In the genomic region with DNA sequence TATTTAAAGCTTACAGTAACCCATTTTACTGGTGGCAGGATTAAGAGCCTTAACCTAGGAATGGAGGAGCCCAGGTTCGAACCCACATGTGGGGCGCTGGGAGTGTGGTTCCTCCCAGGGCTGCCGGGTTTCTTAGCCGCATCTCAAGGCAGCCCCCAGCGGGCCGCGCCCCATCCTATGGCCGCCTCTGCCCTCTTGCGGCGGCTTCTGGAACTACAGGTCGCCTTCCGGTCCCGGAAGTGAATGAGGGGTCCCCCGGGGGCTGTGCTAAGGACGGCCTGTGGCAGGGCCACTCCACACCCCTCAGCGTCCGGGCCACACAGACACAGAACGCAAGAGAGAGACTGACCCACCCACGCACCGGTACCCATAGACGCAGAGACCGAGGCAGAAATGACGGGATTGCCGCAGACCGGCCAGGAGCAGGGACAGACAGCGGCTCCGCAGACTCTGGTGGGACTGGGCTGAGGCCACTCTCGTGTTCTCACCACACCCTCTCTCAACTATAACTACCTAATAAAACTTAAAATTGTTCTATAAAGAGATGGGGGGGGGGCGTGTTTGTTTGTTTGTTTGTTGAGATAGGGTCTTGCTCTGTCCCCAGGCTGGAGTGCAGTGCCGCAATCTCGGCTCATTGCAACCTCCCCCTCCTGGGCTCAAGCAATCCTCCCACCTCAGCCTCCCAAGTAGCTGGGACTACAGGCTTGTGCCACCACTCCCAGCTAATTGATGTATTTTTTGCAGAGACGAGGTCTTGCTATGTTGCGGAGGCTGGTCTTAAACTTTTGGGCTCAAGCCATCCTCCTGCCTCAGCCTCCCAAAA, we compare ENCODE assay signal across 8 cellular contexts. TPM values are rescaled to one million over a fixed set of nuclear protein-coding genes. Genes with fewer than 3 reads are reported as not detected.
A peak's percentile ranks its signal among the peaks of the same experiment; 100 is the strongest.
DNase-seq lines count a peak whose midpoint lies in the region; ATAC-seq and TF ChIP-seq lines count a peak whose summit lies in the region.
"Not testable (repeated sequence)": the region's sequence is repeated elsewhere in the genome, so short reads cannot be mapped to it uniquely, and the experiment has no call there.

No MANE protein-coding gene starts in this region.

- H3K27ac ChIP-seq in SK-N-MC, result not testable (repeated sequence)

- not testable (repeated sequence) for H3K4me3 Mint-ChIP-seq in activated naive CD4-positive, alpha-beta T cell treated with anti-CD3 and anti-CD28 coated beads for 36 hours; glutamatergic neuron (ENCODE audit: unreplicated experiment); naive thymus-derived CD8-positive, alpha-beta T cell

- not testable (repeated sequence) for H3K4me1 Mint-ChIP-seq in activated naive CD4-positive, alpha-beta T cell treated with anti-CD3 and anti-CD28 coated beads for 36 hours (ENCODE audit: low read depth); glutamatergic neuron (ENCODE audit: low read depth, unreplicated experiment); naive thymus-derived CD8-positive, alpha-beta T cell

- ATAC-seq in GM18498 (IDR thresholded peaks at IDR 0.05; ENCODE audit: unreplicated experiment), result peak; percentile 87
- peak; percentile 84 for ATAC-seq in GM21447 (IDR thresholded peaks at IDR 0.05; ENCODE audit: unreplicated experiment)
- peak; percentile 75 for ATAC-seq in HG03095 (IDR thresholded peaks at IDR 0.05; ENCODE audit: unreplicated experiment)
- peak; percentile 95 to 96 for ATAC-seq in naive thymus-derived CD8-positive, alpha-beta T cell
- peak; percentile 97 for ATAC-seq in stimulated activated naive CD8-positive, alpha-beta T cell treated with anti-CD3 and anti-CD28 coated beads, Interleukin-15, Interleukin-2, amounts not matched to agents 100 U/mL and 50 U/mL, for 24 hours

- intact Hi-C loops in activated naive CD4-positive, alpha-beta T cell treated with anti-CD3 and anti-CD28 coated beads for 36 hours (cut with micrococcal nuclease), result not testable (repeated sequence)

- H3K4me3 ChIP-seq in SK-N-MC, result peak overlapping the region; percentile 48; the same call in 1 of the 2 replicates

- DNase-seq in SK-N-MC (ENCODE audit: low read depth, low spot score); stimulated activated naive CD8-positive, alpha-beta T cell treated with anti-CD3 and anti-CD28 coated beads, Interleukin-15, Interleukin-2, amounts not matched to agents 100 U/mL and 50 U/mL, for 24 hours: not testable (repeated sequence)
- DNase-seq in activated naive CD4-positive, alpha-beta T cell treated with anti-CD3 and anti-CD28 coated beads for 36 hours, result peak; percentile 28
- DNase-seq in glutamatergic neuron, result peak; percentile 0
- peak in 7 of 10 donors; percentile 1 to 66 (median 14) for DNase-seq in naive thymus-derived CD8-positive, alpha-beta T cell

- POLR2A ChIA-PET in naive thymus-derived CD8-positive, alpha-beta T cell (lab: Charles Lee), result not testable (repeated sequence)

- CTCF ChIA-PET in activated naive CD4-positive, alpha-beta T cell treated with anti-CD3 and anti-CD28 coated beads for 36 hours (lab: Charles Lee), result not testable (repeated sequence)

- not testable (repeated sequence) for H3K9ac ChIP-seq in SK-N-MC (ENCODE audit: insufficient read length)

- not testable (repeated sequence) for H3K9me3 ChIP-seq in SK-N-MC (ENCODE audit: low read depth, low read length)

- TF ChIP-seq CTCF in glutamatergic neuron (IDR thresholded peaks at IDR 0.05; ENCODE audit: partially characterized antibody, unreplicated experiment), result not testable (repeated sequence)

- not testable (repeated sequence) for H3K9me3 Mint-ChIP-seq in activated naive CD4-positive, alpha-beta T cell treated with anti-CD3 and anti-CD28 coated beads for 36 hours; glutamatergic neuron (ENCODE audit: unreplicated experiment); naive thymus-derived CD8-positive, alpha-beta T cell

- not testable (repeated sequence) for H3K27me3 Mint-ChIP-seq in activated naive CD4-positive, alpha-beta T cell treated with anti-CD3 and anti-CD28 coated beads for 36 hours (ENCODE audit: low read depth); glutamatergic neuron (ENCODE audit: unreplicated experiment); naive thymus-derived CD8-positive, alpha-beta T cell

- H3K36me3 ChIP-seq in SK-N-MC (ENCODE audit: insufficient read depth, low read length), result not testable (repeated sequence)

- H3K27ac Mint-ChIP-seq in activated naive CD4-positive, alpha-beta T cell treated with anti-CD3 and anti-CD28 coated beads for 36 hours; glutamatergic neuron (ENCODE audit: unreplicated experiment); naive thymus-derived CD8-positive, alpha-beta T cell: not testable (repeated sequence)

- H3K36me3 Mint-ChIP-seq in activated naive CD4-positive, alpha-beta T cell treated with anti-CD3 and anti-CD28 coated beads for 36 hours (ENCODE audit: low read depth); glutamatergic neuron (ENCODE audit: unreplicated experiment); naive thymus-derived CD8-positive, alpha-beta T cell: not testable (repeated sequence)

RNA-seq across cellular contexts. Expression of gene EPN2, which starts 40.6 kb away (rescaled TPM):
- 1 to 10 TPM; 5.4 to 5.6 TPM for total RNA-seq in activated naive CD4-positive, alpha-beta T cell treated with anti-CD3 and anti-CD28 coated beads for 36 hours
- 45.2 TPM for total RNA-seq in glutamatergic neuron (ENCODE audit: unreplicated experiment)
- 1 to 10 TPM; 6.1 to 6.5 TPM for total RNA-seq in naive thymus-derived CD8-positive, alpha-beta T cell
- 1 to 10 TPM; 1.3 to 3.7 (median 1.6) TPM for polyA plus RNA-seq in naive thymus-derived CD8-positive, alpha-beta T cell
